17 cellular contexts compared by ENCODE assay signal in genomic region chr1:177135250-177135649, GRCh38. TPM values are rescaled to one million over a fixed set of nuclear protein-coding genes. Genes with fewer than 3 reads are reported as not detected.
A peak's percentile ranks its signal among the peaks of the same experiment; 100 is the strongest.
DNase-seq lines count a peak whose midpoint lies in the region; ATAC-seq and TF ChIP-seq lines count a peak whose summit lies in the region.
"Had no signal": no experiment of that assay in that cellular context is flagged by ENCODE, and none has a peak within 500 bp of the region (broad histone marks: within the 10 kb centered on the region; RNA-seq: fewer than 3 reads in every experiment).

No MANE protein-coding gene starts in this region.

- ATAC-seq in DND-41 (ENCODE audit: insufficient read depth, low read depth) (0 out of 3 replicates have a peak, but pooled peaks have one; percentile 35), heart right ventricle (no peak), psoas muscle (no peak)

- DNase-seq in DND-41 (peak; percentile 4), dorsolateral prefrontal cortex (peak in 3 of 10 donors; percentile 35 to 60 (median 54)), GM13977 (ENCODE audit: low spot score) (no peak), heart right ventricle (no peak), psoas muscle (no peak)
- DNase-seq: CD4-positive, alpha-beta T cell; CD8-positive, alpha-beta memory T cell; DMS 273 treated with DMSO at 0.1 percent for 48 hours; DMS79; GF-D8; GM23248; H7; HCEC 1CT had no signal

- H3K4me1 ChIP-seq in DND-41 (ENCODE audit: insufficient read depth, low read length) (no peaks in the 10 kb centered on the region), heart right ventricle (no peaks in the 10 kb centered on the region), psoas muscle (no peaks in the 10 kb centered on the region)

- WGBS in heart right ventricle, 2 donors, result 58 to 65% methylated on average over 4 of the region's 4 CpGs
- WGBS in psoas muscle, 3 donors, result 52 to 58% (median 53%) methylated on average over 4 of the region's 4 CpGs

- no peaks in the 10 kb centered on the region for H3K79me2 ChIP-seq in DND-41 (ENCODE audit: insufficient read depth, low read length)

- no peak overlapping the region for H2AFZ ChIP-seq in DND-41 (ENCODE audit: low read depth, low read length)
- H2AFZ ChIP-seq: GM23248 had no signal

- H3K27me3 ChIP-seq in DND-41 (ENCODE audit: insufficient read depth, low read length, poor library complexity) (no peaks in the 10 kb centered on the region), dorsolateral prefrontal cortex (no peaks in the 10 kb centered on the region), heart right ventricle (peaks cover 0 to 4% (median 0%) of the 10 kb centered on the region in 7 donors), psoas muscle (ENCODE audit: insufficient read depth in 3 of 3, low read length in 2 of 3) (peaks cover 0 to under 1% (median 0%) of the 10 kb centered on the region in 3 donors)

- in situ Hi-C loops in GM13977 (cut with MboI; ENCODE audit: low pct_unique_long_range_greater_than_20kb, low sequenced_read_pairs, unreplicated experiment), result no loop called here

- no peaks in the 10 kb centered on the region for H4K20me1 ChIP-seq in DND-41 (ENCODE audit: insufficient read depth, low read length)

- H3K4me3 ChIP-seq in DND-41 (ENCODE audit: low read depth in 1 of 2, low read length in 2 of 2) (no peak overlapping the region), dorsolateral prefrontal cortex (no peak overlapping the region), heart right ventricle (no peak overlapping the region), psoas muscle (no peak overlapping the region)
- H3K4me3 ChIP-seq: GM23248 had no signal

- no peak overlapping the region for H3K27ac ChIP-seq in DND-41 (ENCODE audit: low read length)
- peak overlapping the region in 32 of 59 donors; percentile 2 to 67 (median 42) for H3K27ac ChIP-seq in dorsolateral prefrontal cortex
- H3K27ac ChIP-seq in temporal lobe (ENCODE audit: low read depth, low read length), result peak overlapping the region; percentile 2
- no peak overlapping the region for H3K27ac ChIP-seq in heart right ventricle
- no peak overlapping the region for H3K27ac ChIP-seq in psoas muscle
- H3K27ac ChIP-seq: GM23248 had no signal

- no peaks in the 10 kb centered on the region for H3K9me3 ChIP-seq in DND-41 (ENCODE audit: insufficient read depth, low read length, severe bottlenecking)
- no peaks in the 10 kb centered on the region for H3K9me3 ChIP-seq in heart right ventricle
- H3K9me3 ChIP-seq in psoas muscle, result no peaks in the 10 kb centered on the region

- no peak overlapping the region for H3K9ac ChIP-seq in DND-41 (ENCODE audit: low read depth, low read length)
- H3K9ac ChIP-seq: GM23248 had no signal

- intact Hi-C loops in dorsolateral prefrontal cortex (cut with DNase I) (no loop called here), heart right ventricle (cut with DNase I) (no loop called here), psoas muscle (cut with DNase I) (no loop called here)

- no peak for TF ChIP-seq CTCF in DND-41 (IDR thresholded peaks at IDR 0.05; ENCODE audit: borderline replicate concordance, extremely low read depth, low read length, poor library complexity, severe bottlenecking)
- TF ChIP-seq CTCF in dorsolateral prefrontal cortex (IDR thresholded peaks at IDR 0.05 in 54 of 56, conservative IDR thresholded peaks at IDR 0.05 in 2 of 56; ENCODE audit: low read depth in 1 of 56, partially characterized antibody in 56 of 56), result no peak
- TF ChIP-seq CTCF in GM13977 (IDR thresholded peaks at IDR 0.05; ENCODE audit: extremely low read depth, insufficient read depth, missing control alignments), result no peak
- TF ChIP-seq CTCF in heart right ventricle (IDR thresholded peaks at IDR 0.05), result no peak
- no peak for TF ChIP-seq CTCF in psoas muscle (IDR thresholded peaks at IDR 0.05)

- no peak overlapping the region for H3K4me2 ChIP-seq in DND-41 (ENCODE audit: insufficient read depth, low read length)

- H3K36me3 ChIP-seq in DND-41 (ENCODE audit: insufficient read depth, low read length) (no peaks in the 10 kb centered on the region), heart right ventricle (no peaks in the 10 kb centered on the region), psoas muscle (ENCODE audit: insufficient read depth in 1 of 2, low read depth in 1 of 2) (no peaks in the 10 kb centered on the region)

RNA-seq across cellular contexts. Expression of gene ASTN1, which starts 29.3 kb away (rescaled TPM):
- total RNA-seq in dorsolateral prefrontal cortex, result 100 to 1,000 TPM in 96 of 120 experiments, 10 to 100 TPM in 24; 51.9 to 159 (median 114) TPM
- 72.5 TPM for total RNA-seq in temporal lobe
- total RNA-seq in heart right ventricle, result under 1 TPM; 0.21 to 0.88 (median 0.41) TPM
- polyA plus RNA-seq in heart right ventricle, result under 1 TPM; 0.14 to 0.15 TPM
- total RNA-seq in psoas muscle, result under 1 TPM; 0.04 to 0.51 (median 0.21) TPM
- under 1 TPM in 2 of 3 donors, not detected in 1; 0.03 to 0.04 TPM for polyA plus RNA-seq in psoas muscle
- total RNA-seq: A172; CD4-positive, alpha-beta T cell; CD8-positive, alpha-beta memory T cell; G401; GM23248 had no signal
- polyA plus RNA-seq: CD14-positive monocyte; CD8-positive, alpha-beta memory T cell; GM23248 had no signal

RNA-seq across cellular contexts. Expression of gene BRINP2, which starts 35.5 kb away (rescaled TPM):
- total RNA-seq in dorsolateral prefrontal cortex, result 10 to 100 TPM; 23.4 to 88.2 (median 57.5) TPM
- 17.0 TPM for total RNA-seq in temporal lobe
- total RNA-seq in heart right ventricle, result under 1 TPM in 8 of 10 donors, not detected in 2; 0.15 to 0.66 (median 0.29) TPM
- polyA plus RNA-seq in heart right ventricle, result under 1 TPM; 0.19 to 0.22 TPM
- under 1 TPM in 2 of 4 donors, not detected in 2; 0.27 to 0.38 TPM for total RNA-seq in psoas muscle
- polyA plus RNA-seq in psoas muscle, result under 1 TPM in 2 of 3 donors, not detected in 1; 0.04 to 0.20 TPM
- total RNA-seq: A172; CD4-positive, alpha-beta T cell; CD8-positive, alpha-beta memory T cell; G401; GM23248; H7 had no signal
- polyA plus RNA-seq: CD14-positive monocyte; CD8-positive, alpha-beta memory T cell had no signal

Comparison
In these comparisons a context has a peak if more than half of its experiments do, and no peak if none do; other contexts are left out.
1. H3K27ac ChIP-seq: peak in dorsolateral prefrontal cortex (32 of 59) and temporal lobe (single experiment); none in DND-41 (single experiment), heart right ventricle (0 of 10) and psoas muscle (single experiment).
2. RNA of gene ASTN1, which starts 29.3 kb away (total RNA-seq): 51.9 to 159 TPM in dorsolateral prefrontal cortex and 72.5 TPM in temporal lobe (single experiment); 0.21 to 0.88 TPM in heart right ventricle and 0.04 to 0.51 TPM in psoas muscle; every median in the first group is over 10 times any median in the second.
3. RNA of gene BRINP2, which starts 35.5 kb away (total RNA-seq): 23.4 to 88.2 TPM in dorsolateral prefrontal cortex and 17.0 TPM in temporal lobe (single experiment); 0.27 to 0.38 TPM in psoas muscle and 0.15 to 0.66 TPM in heart right ventricle; every median in the first group is over 10 times any median in the second.